In the genomic region with DNA sequence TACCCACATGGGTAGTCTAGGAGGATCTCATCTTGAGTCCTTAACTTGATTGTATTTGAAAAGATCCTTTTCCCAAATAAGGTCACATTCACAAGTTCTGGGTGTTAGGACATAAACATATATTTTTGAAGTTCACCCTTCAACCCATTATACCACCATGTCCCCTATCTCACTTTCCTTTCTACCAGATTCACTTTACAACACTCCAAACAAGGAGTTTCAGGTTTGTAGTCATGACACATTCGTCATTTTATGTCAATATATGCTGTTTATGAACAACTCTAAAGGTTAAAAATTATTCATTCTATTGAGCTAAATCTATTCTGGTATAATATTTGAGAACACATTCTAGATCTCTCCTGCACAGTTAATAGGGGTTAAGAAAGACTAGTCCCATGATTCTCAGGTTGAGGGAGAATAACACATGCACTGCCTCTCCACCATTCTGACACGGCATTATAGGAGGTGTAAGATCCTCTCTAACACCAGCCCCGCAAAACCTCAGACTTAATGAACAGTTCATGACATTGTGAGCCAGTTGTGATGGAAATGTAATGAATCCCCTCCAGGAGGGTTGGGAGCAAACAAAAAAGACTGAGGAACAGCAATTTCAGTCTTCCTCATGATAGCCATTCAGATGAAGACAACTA, we compare ENCODE assay signal across 27 cellular contexts.
"Had no signal": no experiment of that assay in that cellular context is flagged by ENCODE, and none has a peak within 500 bp of the region (broad histone marks: within the 10 kb centered on the region; RNA-seq: fewer than 3 reads in every experiment).

No MANE protein-coding gene starts in this region.

- H3K27me3 Mint-ChIP-seq: naive B cell; stimulated activated naive CD8-positive, alpha-beta T cell treated with anti-CD3 and anti-CD28 coated beads, Interleukin-15, Interleukin-2, amounts not matched to agents 100 ng/mL and 50 ng/mL, for 24 hours; type B pancreatic cell had no signal

- DNase-seq: activated CD8-positive, alpha-beta memory T cell treated with anti-CD3 and anti-CD28 coated beads, Interleukin-2, amount 50 U/mL, for 4 hours; activated naive CD4-positive, alpha-beta T cell; activated T-cell treated with anti-CD3 and anti-CD28 coated beads, Interleukin-2, amount 50 U/mL, for 1 hour; brain microvascular endothelial cell; caudate nucleus; endodermal cell; foreskin fibroblast; head of caudate nucleus; hippocampal formation; kidney; left colon; mammary epithelial cell; naive B cell; occipital lobe; right cardiac atrium; spleen; SW 1271; T1000; uterus had no signal

- H3K4me3 Mint-ChIP-seq: endodermal cell; mesothelial cell of epicardium; naive B cell; neural crest cell; stimulated activated naive CD8-positive, alpha-beta T cell treated with anti-CD3 and anti-CD28 coated beads, Interleukin-15, Interleukin-2, amounts not matched to agents 100 ng/mL and 50 ng/mL, for 24 hours; T-helper 1 cell treated with Interleukin-12 subunit alpha and Interleukin-12 subunit beta and Interleukin-4 antibody, amounts not matched to agents 30 μg/mL and 1 μg/mL, for 36 hours; type B pancreatic cell had no signal

- H3K27ac Mint-ChIP-seq: activated naive CD4-positive, alpha-beta T cell treated with anti-CD3 and anti-CD28 coated beads, Interleukin-2, amount 50 U/mL, for 72 hours; endodermal cell; mesothelial cell of epicardium; T-helper 1 cell treated with Interleukin-12 subunit alpha and Interleukin-12 subunit beta and Interleukin-4 antibody, amounts not matched to agents 30 μg/mL and 1 μg/mL, for 36 hours; type B pancreatic cell had no signal

- H3K9me3 ChIP-seq: spleen, thoracic aorta, uterus had no signal

- ATAC-seq: activated naive CD4-positive, alpha-beta T cell treated with anti-CD3 and anti-CD28 coated beads, Interleukin-2, amount 50 U/mL, for 72 hours; esophagus mucosa; left colon; right cardiac atrium had no signal

- H3K9me3 Mint-ChIP-seq: activated naive CD4-positive, alpha-beta T cell treated with anti-CD3 and anti-CD28 coated beads, Interleukin-2, amount 50 U/mL, for 72 hours; endodermal cell; mesothelial cell of epicardium; naive B cell; neural crest cell; stimulated activated naive CD8-positive, alpha-beta T cell treated with anti-CD3 and anti-CD28 coated beads, Interleukin-15, Interleukin-2, amounts not matched to agents 100 ng/mL and 50 ng/mL, for 24 hours; T-helper 1 cell treated with Interleukin-12 subunit alpha and Interleukin-12 subunit beta and Interleukin-4 antibody, amounts not matched to agents 30 μg/mL and 1 μg/mL, for 36 hours; type B pancreatic cell had no signal
